In the genomic region with DNA sequence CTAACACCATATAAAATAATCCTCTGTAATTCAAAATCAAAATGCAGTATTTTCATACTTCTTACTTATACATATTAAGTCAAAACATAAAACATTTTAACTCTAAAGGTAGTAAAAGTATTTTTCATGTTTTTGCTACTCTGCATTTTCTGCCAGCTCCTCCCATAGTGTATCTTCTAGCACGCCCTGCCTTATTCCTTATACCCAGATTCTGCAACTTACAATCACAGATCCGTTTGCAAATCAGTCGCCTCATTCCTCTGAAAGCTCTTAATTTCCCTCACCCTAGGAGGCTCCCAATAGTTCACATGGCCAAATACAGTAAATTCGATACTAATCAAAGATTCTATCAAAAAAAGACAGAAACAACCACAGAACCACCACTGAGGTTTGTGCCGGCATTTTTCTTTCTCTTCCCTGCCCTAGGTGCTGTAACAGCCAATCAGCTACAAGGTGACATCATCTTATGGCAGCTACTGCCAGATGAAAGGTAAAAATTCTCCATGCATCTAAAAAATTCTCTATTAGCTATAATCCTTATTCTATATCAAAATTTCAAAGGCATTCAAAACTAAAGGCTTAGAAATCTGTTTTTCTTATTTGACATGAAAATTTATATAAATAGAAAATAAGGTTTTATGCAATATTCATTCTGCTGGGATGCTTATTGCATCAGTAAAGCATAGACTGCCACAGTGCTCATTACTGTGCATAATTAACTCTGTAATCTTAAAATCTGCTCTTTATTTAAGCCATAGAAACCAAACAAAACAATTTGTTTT, we compare ENCODE assay signal across 8 cellular contexts.
A peak's percentile ranks its signal among the peaks of the same experiment; 100 is the strongest.
DNase-seq lines count a peak whose midpoint lies in the region; ATAC-seq and TF ChIP-seq lines count a peak whose summit lies in the region.

No MANE protein-coding gene starts in this region.

- H3K36me3 Mint-ChIP-seq in memory B cell = peaks cover 5% of the 10 kb centered on the region

- TF ChIP-seq CTCF in upper lobe of left lung (IDR thresholded peaks at IDR 0.05) (no peak), tibial artery (IDR thresholded peaks at IDR 0.05) (no peak)

- H3K9me3 ChIP-seq in upper lobe of left lung (no peaks in the 10 kb centered on the region), tibial artery (no peaks in the 10 kb centered on the region)

- H3K4me1 Mint-ChIP-seq in memory B cell = peaks cover 9% of the 10 kb centered on the region

- H3K27me3 Mint-ChIP-seq in memory B cell = no peaks in the 10 kb centered on the region

- peak; percentile 21 for DNase-seq in HT-29 (ENCODE audit: low spot score)
- DNase-seq in SK-MEL-5 (ENCODE audit: low read depth, low spot score) = peak; percentile 64
- DNase-seq in dermis microvascular lymphatic vessel endothelial cell (ENCODE audit: low read depth in 2 of 2) = peak; percentile 36 to 48
- DNase-seq in memory B cell (ENCODE audit: low spot score in 2 of 2) = no peak
- no peak for DNase-seq in upper lobe of left lung
- DNase-seq in tibial artery = no peak
- no peak for DNase-seq in NCI-H1048 (lab: John Stamatoyannopoulos, UW)

- 54 to 66% methylated on average over 5 of the region's 5 CpGs for WGBS in upper lobe of left lung, 2 donors

- peak overlapping the region in 3 of 4 donors; percentile 23 to 39 (median 29) for H3K4me3 ChIP-seq in upper lobe of left lung
- no peak overlapping the region for H3K4me3 ChIP-seq in tibial artery

- TF ChIP-seq EP300 in upper lobe of left lung (IDR thresholded peaks at IDR 0.05) = no peak

- ATAC-seq in memory B cell (ENCODE audit: low read depth) (no peak), upper lobe of left lung (ENCODE audit: low FRiP score in 2 of 2) (peak in 1 of 2 donors; percentile 57), GM19455 (IDR thresholded peaks at IDR 0.05; ENCODE audit: unreplicated experiment) (no peak)

- in situ Hi-C loops in SK-MEL-5 (cut with HindIII; ENCODE audit: low pct_unique_long_range_greater_than_20kb, low sequenced_read_pairs) = loop anchor here (25.0 kb wide), 1 partner anchor 142 kb away; a partner anchor contains a TSS

- no peaks in the 10 kb centered on the region for H3K4me1 ChIP-seq in upper lobe of left lung
- no peaks in the 10 kb centered on the region for H3K4me1 ChIP-seq in tibial artery

- TF ChIP-seq POLR2A in upper lobe of left lung (IDR thresholded peaks at IDR 0.05) = no peak

- no peaks in the 10 kb centered on the region for H3K9me3 Mint-ChIP-seq in memory B cell

- H3K4me3 Mint-ChIP-seq in memory B cell = no peak overlapping the region

- peak overlapping the region; percentile 74 for H3K27ac Mint-ChIP-seq in memory B cell

- no peaks in the 10 kb centered on the region for H3K27me3 ChIP-seq in upper lobe of left lung
- H3K27me3 ChIP-seq in tibial artery = no peaks in the 10 kb centered on the region

- H3K27ac ChIP-seq in upper lobe of left lung (no peak overlapping the region), tibial artery (no peak overlapping the region)

- H3K36me3 ChIP-seq in upper lobe of left lung (peaks cover 0 to 5% (median 0%) of the 10 kb centered on the region in 4 donors), tibial artery (peaks cover 0 to 5% (median 0%) of the 10 kb centered on the region in 3 donors)

- intact Hi-C loops in tibial artery (cut with DNase I; ENCODE audit: low total_unique reads) = loop anchor here (5.0 kb wide), 1 partner anchor 67 kb away; no protein-coding TSS in a partner anchor

Comparison
In these comparisons a context has a peak if more than half of its experiments do, and no peak if none do; other contexts are left out.
1. DNase-seq: peak in HT-29 (single experiment), SK-MEL-5 (single experiment) and dermis microvascular lymphatic vessel endothelial cell (2 of 2); none in memory B cell (0 of 2), upper lobe of left lung (0 of 2), tibial artery (0 of 2) and NCI-H1048 (single experiment).
2. H3K4me3 ChIP-seq: peak in upper lobe of left lung (3 of 4); none in tibial artery (0 of 2).